In the genomic region with DNA sequence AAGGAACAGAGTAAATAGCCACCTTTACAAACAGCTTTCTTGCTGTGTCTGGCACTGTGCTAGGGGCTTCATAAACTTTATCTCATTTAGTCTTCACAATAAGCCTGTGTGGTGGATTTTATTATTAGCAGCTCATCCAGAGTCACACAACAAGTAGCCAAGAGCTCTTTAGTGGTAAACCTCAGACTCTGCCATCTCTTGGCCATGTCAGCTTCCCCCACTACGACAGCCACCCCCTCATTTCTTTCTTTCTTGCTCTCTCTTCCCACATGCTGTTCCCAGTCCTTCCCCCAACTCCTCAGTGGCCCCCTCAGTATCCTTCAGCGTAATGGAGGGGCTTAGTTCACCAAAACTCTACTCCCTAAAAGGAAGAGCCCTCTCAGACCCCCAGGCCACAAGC, we compare ENCODE assay signal across 22 cellular contexts. TPM values are rescaled to one million over a fixed set of nuclear protein-coding genes. Genes with fewer than 3 reads are reported as not detected.
DNase-seq lines count a peak whose midpoint lies in the region; ATAC-seq and TF ChIP-seq lines count a peak whose summit lies in the region.
"Had no signal": no experiment of that assay in that cellular context is flagged by ENCODE, and none has a peak within 500 bp of the region (broad histone marks: within the 10 kb centered on the region; RNA-seq: fewer than 3 reads in every experiment).

No MANE protein-coding gene starts in this region.

- peaks cover 13% of the 10 kb centered on the region for H3K36me3 Mint-ChIP-seq in activated naive CD4-positive, alpha-beta T cell treated with anti-CD3 and anti-CD28 coated beads, Interleukin-2, amount 10 ng/mL, durations not matched to agents 7 days and 5 days
- peaks cover 13% of the 10 kb centered on the region for H3K36me3 Mint-ChIP-seq in T-helper 2 cell treated with Interferon-gamma antibody and Interleukin-4, amounts not matched to agents 5 μg/mL and 100 μg/mL, for 36 hours (ENCODE audit: low read depth)

- no peak for TF ChIP-seq CTCF in breast epithelium (IDR thresholded peaks at IDR 0.05)

- peaks cover 88% of the 10 kb centered on the region for H3K4me1 ChIP-seq in effector memory CD4-positive, alpha-beta T cell (ENCODE audit: control insufficient read depth, insufficient read depth, low read length, poor library complexity, severe bottlenecking)
- no peaks in the 10 kb centered on the region for H3K4me1 ChIP-seq in breast epithelium
- H3K4me1 ChIP-seq: parathyroid adenoma had no signal

- peaks cover 11% of the 10 kb centered on the region for H3K9me3 Mint-ChIP-seq in activated naive CD4-positive, alpha-beta T cell treated with anti-CD3 and anti-CD28 coated beads, Interleukin-2, amount 10 ng/mL, durations not matched to agents 7 days and 5 days
- peaks cover 12% of the 10 kb centered on the region for H3K9me3 Mint-ChIP-seq in T-helper 2 cell treated with Interferon-gamma antibody and Interleukin-4, amounts not matched to agents 5 μg/mL and 100 μg/mL, for 36 hours
- H3K9me3 Mint-ChIP-seq in stimulated activated naive CD8-positive, alpha-beta T cell treated with anti-CD3 and anti-CD28 coated beads, Interleukin-15, amount 100 ng/mL, for 72 hours = peaks cover 0 to 8% of the 10 kb centered on the region in 2 donors

- no peak overlapping the region for H3K4me3 ChIP-seq in effector memory CD4-positive, alpha-beta T cell (ENCODE audit: insufficient read depth, low read depth, low read length, poor library complexity, severe bottlenecking)
- no peak overlapping the region for H3K4me3 ChIP-seq in breast epithelium
- H3K4me3 ChIP-seq: SJSA1, suprapubic skin had no signal

- H3K36me3 ChIP-seq in effector memory CD4-positive, alpha-beta T cell (ENCODE audit: control insufficient read depth, insufficient read depth, low read length) = no peaks in the 10 kb centered on the region
- no peaks in the 10 kb centered on the region for H3K36me3 ChIP-seq in breast epithelium
- H3K36me3 ChIP-seq: SJSA1, suprapubic skin had no signal

- peaks cover 90% of the 10 kb centered on the region for H3K4me1 Mint-ChIP-seq in activated naive CD4-positive, alpha-beta T cell treated with anti-CD3 and anti-CD28 coated beads, Interleukin-2, amount 10 ng/mL, durations not matched to agents 7 days and 5 days
- H3K4me1 Mint-ChIP-seq in T-helper 2 cell treated with Interferon-gamma antibody and Interleukin-4, amounts not matched to agents 5 μg/mL and 100 μg/mL, for 36 hours (ENCODE audit: low read depth) = peaks cover 72% of the 10 kb centered on the region
- H3K4me1 Mint-ChIP-seq in stimulated activated naive CD8-positive, alpha-beta T cell treated with anti-CD3 and anti-CD28 coated beads, Interleukin-15, amount 100 ng/mL, for 72 hours = peaks cover 88% of the 10 kb centered on the region

- H3K27me3 Mint-ChIP-seq in activated naive CD4-positive, alpha-beta T cell treated with anti-CD3 and anti-CD28 coated beads, Interleukin-2, amount 10 ng/mL, durations not matched to agents 7 days and 5 days = peaks cover 4% of the 10 kb centered on the region
- no peaks in the 10 kb centered on the region for H3K27me3 Mint-ChIP-seq in T-helper 2 cell treated with Interferon-gamma antibody and Interleukin-4, amounts not matched to agents 5 μg/mL and 100 μg/mL, for 36 hours (ENCODE audit: low read depth)
- H3K27me3 Mint-ChIP-seq in stimulated activated naive CD8-positive, alpha-beta T cell treated with anti-CD3 and anti-CD28 coated beads, Interleukin-15, amount 100 ng/mL, for 72 hours = no peaks in the 10 kb centered on the region

- CTCF ChIA-PET in activated naive CD4-positive, alpha-beta T cell treated with anti-CD3 and anti-CD28 coated beads, Interleukin-2, amount 10 ng/mL, durations not matched to agents 7 days and 5 days (lab: Charles Lee) = interaction anchor here (0.7 to 3.4 kb wide), 4 partner anchors 9 to 21 kb away, joined by 3 to 32 read pairs (median 4); no protein-coding TSS in a partner anchor

- intact Hi-C loops in breast epithelium (cut with DNase I; ENCODE audit: low total_unique reads) = loop anchor here (5.0 kb wide), 1 partner anchor 1149 kb away; no protein-coding TSS in a partner anchor

- no peaks in the 10 kb centered on the region for H3K27me3 ChIP-seq in effector memory CD4-positive, alpha-beta T cell (replicated peaks; ENCODE audit: control insufficient read depth, insufficient read depth, low read length, poor library complexity, severe bottlenecking)
- H3K27me3 ChIP-seq in breast epithelium = no peaks in the 10 kb centered on the region
- H3K27me3 ChIP-seq: SJSA1, suprapubic skin had no signal

- ATAC-seq in stimulated activated naive CD8-positive, alpha-beta T cell treated with anti-CD3 and anti-CD28 coated beads, Interleukin-15, amount 100 ng/mL, for 72 hours = no peak
- ATAC-seq: PC-3 had no signal

- TF ChIP-seq POLR2A in breast epithelium (IDR thresholded peaks at IDR 0.05) = no peak

- peak overlapping the region; percentile 86 for H3K27ac Mint-ChIP-seq in activated naive CD4-positive, alpha-beta T cell treated with anti-CD3 and anti-CD28 coated beads, Interleukin-2, amount 10 ng/mL, durations not matched to agents 7 days and 5 days
- peak overlapping the region; percentile 94 for H3K27ac Mint-ChIP-seq in T-helper 2 cell treated with Interferon-gamma antibody and Interleukin-4, amounts not matched to agents 5 μg/mL and 100 μg/mL, for 36 hours
- H3K27ac Mint-ChIP-seq in stimulated activated naive CD8-positive, alpha-beta T cell treated with anti-CD3 and anti-CD28 coated beads, Interleukin-15, amount 100 ng/mL, for 72 hours = no peak overlapping the region

- DNase-seq in activated naive CD4-positive, alpha-beta T cell treated with anti-CD3 and anti-CD28 coated beads, Interleukin-2, amount 10 ng/mL, durations not matched to agents 7 days and 5 days = no peak
- DNase-seq in activated naive CD4-positive, alpha-beta T cell treated with anti-CD3 and anti-CD28 coated beads, Interleukin-2, amount 50 U/mL, for 16 hours = no peak
- no peak for DNase-seq in T-helper 2 cell treated with Interferon-gamma antibody and Interleukin-4, amounts not matched to agents 5 μg/mL and 100 μg/mL, for 36 hours (ENCODE audit: low spot score)
- no peak for DNase-seq in effector memory CD4-positive, alpha-beta T cell
- DNase-seq in stimulated activated naive CD8-positive, alpha-beta T cell treated with anti-CD3 and anti-CD28 coated beads, Interleukin-15, amount 100 ng/mL, for 72 hours = no peak
- DNase-seq in RKO (ENCODE audit: low spot score) (no peak), breast epithelium (ENCODE audit: low spot score in 2 of 2) (no peak), globus pallidus (ENCODE audit: low spot score) (no peak)
- DNase-seq: activated CD4-positive, alpha-beta T cell treated with anti-CD3 and anti-CD28 coated beads for 1 hour; cortex of kidney; NCI-H187 treated with DMSO at 0.1 percent for 48 hours; PC-3; stimulated activated CD4-positive, alpha-beta T cell treated with anti-CD3 and anti-CD28 coated beads, Interleukin-2, amount 100 ng/mL, for 48 hours; T1000 had no signal

- peak overlapping the region; percentile 29 for H3K27ac ChIP-seq in effector memory CD4-positive, alpha-beta T cell (ENCODE audit: insufficient read depth, low read length, poor library complexity, severe bottlenecking)
- H3K27ac ChIP-seq in breast epithelium = no peak overlapping the region
- H3K27ac ChIP-seq: epithelial cell of prostate, parathyroid adenoma, SJSA1, suprapubic skin had no signal

- H3K9me3 ChIP-seq in effector memory CD4-positive, alpha-beta T cell (ENCODE audit: control insufficient read depth, low read length) = no peaks in the 10 kb centered on the region
- H3K9me3 ChIP-seq in breast epithelium = no peaks in the 10 kb centered on the region
- H3K9me3 ChIP-seq: SJSA1, suprapubic skin had no signal

- no peak overlapping the region for H3K4me3 Mint-ChIP-seq in activated naive CD4-positive, alpha-beta T cell treated with anti-CD3 and anti-CD28 coated beads, Interleukin-2, amount 10 ng/mL, durations not matched to agents 7 days and 5 days
- peak overlapping the region; percentile 71 for H3K4me3 Mint-ChIP-seq in T-helper 2 cell treated with Interferon-gamma antibody and Interleukin-4, amounts not matched to agents 5 μg/mL and 100 μg/mL, for 36 hours
- H3K4me3 Mint-ChIP-seq in stimulated activated naive CD8-positive, alpha-beta T cell treated with anti-CD3 and anti-CD28 coated beads, Interleukin-15, amount 100 ng/mL, for 72 hours = peak overlapping the region; percentile 40 to 63

RNA-seq across cellular contexts. Expression of a gene that starts 1.2 kb away (rescaled TPM):
- under 1 TPM in 2 of 3 donors, not detected in 1; 0.48 to 0.59 TPM for total RNA-seq in breast epithelium
- total RNA-seq: MCF 10A, NCI-H460, PC-3, SJSA1, skeletal muscle tissue, suprapubic skin had no signal

RNA-seq across cellular contexts. Expression of a gene that starts 19.9 kb away (rescaled TPM):
- total RNA-seq in breast epithelium = under 1 TPM in 1 of 3 donors, not detected in 2; 0.66 TPM
- total RNA-seq: SJSA1, skeletal muscle tissue had no signal

RNA-seq across cellular contexts. Expression of a gene that starts 36.8 kb away (rescaled TPM):
- total RNA-seq in breast epithelium = not detected
- total RNA-seq: liver, MCF 10A, NCI-H460, PC-3, SJSA1, skeletal muscle tissue, suprapubic skin had no signal

RNA-seq across cellular contexts. Expression of a gene that starts 56.0 kb away (rescaled TPM):
- 10 to 100 TPM in 2 of 3 donors, 1 to 10 TPM in 1; 8.3 to 12.8 (median 12.3) TPM for total RNA-seq in breast epithelium
- total RNA-seq: MCF 10A, NCI-H460, PC-3, SJSA1, skeletal muscle tissue had no signal

RNA-seq across cellular contexts. Expression of a gene that starts 58.3 kb away (rescaled TPM):
- total RNA-seq in breast epithelium = 10 to 100 TPM; 37.0 to 85.9 (median 42.9) TPM

Comparison
In these comparisons a context has a peak if more than half of its experiments do, and no peak if none do; other contexts are left out.
1. H3K27ac Mint-ChIP-seq: peak in activated naive CD4-positive, alpha-beta T cell treated with anti-CD3 and anti-CD28 coated beads, Interleukin-2, amount 10 ng/mL, durations not matched to agents 7 days and 5 days (single experiment) and T-helper 2 cell treated with Interferon-gamma antibody and Interleukin-4, amounts not matched to agents 5 μg/mL and 100 μg/mL, for 36 hours (single experiment); none in stimulated activated naive CD8-positive, alpha-beta T cell treated with anti-CD3 and anti-CD28 coated beads, Interleukin-15, amount 100 ng/mL, for 72 hours (0 of 2).